ENCODE assay signal across 13 cellular contexts in genomic region chr14:45838597-45838996, GRCh38.
DNase-seq lines count a peak whose midpoint lies in the region; ATAC-seq and TF ChIP-seq lines count a peak whose summit lies in the region.
"Had no signal": no experiment of that assay in that cellular context is flagged by ENCODE, and none has a peak within 500 bp of the region (broad histone marks: within the 10 kb centered on the region; RNA-seq: fewer than 3 reads in every experiment).

No MANE protein-coding gene starts in this region.

- no peak overlapping the region for H3K9ac ChIP-seq in mesendoderm (ENCODE audit: low read length)

- no peak overlapping the region for H4K5ac ChIP-seq in mesendoderm (ENCODE audit: low read length)

- H3K23ac ChIP-seq in mesendoderm (ENCODE audit: low read length), result no peak overlapping the region

- H3K4me3 ChIP-seq in mesendoderm (ENCODE audit: low read length) (no peak overlapping the region), MG63 (no peak overlapping the region)

- TF ChIP-seq CTCF in GM10266 (IDR thresholded peaks at IDR 0.05; ENCODE audit: control insufficient read depth, insufficient read depth, low read depth, missing control alignments), result peak; percentile 23

- no peak overlapping the region for H2AK5ac ChIP-seq in mesendoderm (ENCODE audit: low read length)

- ATAC-seq in HG03565 (IDR thresholded peaks at IDR 0.05; ENCODE audit: unreplicated experiment), result no peak

- H3K79me1 ChIP-seq in mesendoderm (ENCODE audit: low read length), result no peaks in the 10 kb centered on the region

- WGBS in mesendoderm (ENCODE audit: extremely low coverage, insufficient coverage, low lambda C conversion rate), result no CpG with 5 or more reads among the region's 2 CpGs

- no peaks in the 10 kb centered on the region for H3K79me2 ChIP-seq in mesendoderm (ENCODE audit: control insufficient read depth, insufficient read depth, low read length)

- DNase-seq in GM10266 (ENCODE audit: extremely low spot score) (peak; percentile 9), Kasumi-1 (lab: John Stamatoyannopoulos, UW) (peak; percentile 33 to 70), SK-MEL-5 (ENCODE audit: low read depth, low spot score) (peak; percentile 52), mesendoderm (peak; percentile 22), MG63 (no peak), dermis blood vessel endothelial cell (no peak), cerebellum (ENCODE audit: low spot score) (no peak)
- DNase-seq: activated naive CD4-positive, alpha-beta T cell; GF-D8; islet precursor cell; NCI-H2227 treated with DMSO at 0.1 percent for 48 hours; stimulated activated CD8-positive, alpha-beta memory T cell treated with anti-CD3 and anti-CD28 coated beads, Interleukin-4, amount 100 ng/mL, for 48 hours had no signal

- H4K8ac ChIP-seq in mesendoderm (ENCODE audit: low read depth, low read length), result no peak overlapping the region

- no peaks in the 10 kb centered on the region for H3K4me1 ChIP-seq in mesendoderm (ENCODE audit: control insufficient read depth, low read depth, low read length)

- no peak overlapping the region for H3K56ac ChIP-seq in mesendoderm (ENCODE audit: low read length)

- H3K18ac ChIP-seq in mesendoderm (ENCODE audit: low read length), result no peak overlapping the region

- H3K4ac ChIP-seq in mesendoderm (ENCODE audit: low read depth, low read length), result no peak overlapping the region

- H3K27me3 ChIP-seq in mesendoderm (ENCODE audit: insufficient read depth, low read length, poor library complexity) (no peaks in the 10 kb centered on the region), MG63 (no peaks in the 10 kb centered on the region)

- in situ Hi-C loops in SK-MEL-5 (cut with HindIII; ENCODE audit: low pct_unique_long_range_greater_than_20kb, low sequenced_read_pairs), result no loop called here

- H3K27ac ChIP-seq in mesendoderm (ENCODE audit: low read depth, low read length), result no peak overlapping the region

- H3K36me3 ChIP-seq in mesendoderm (ENCODE audit: control insufficient read depth, insufficient read depth, low read length), result no peaks in the 10 kb centered on the region
- no peaks in the 10 kb centered on the region for H3K36me3 ChIP-seq in MG63

- H2BK15ac ChIP-seq in mesendoderm (replicated peaks; ENCODE audit: low read depth), result no peak overlapping the region

- H2BK5ac ChIP-seq in mesendoderm (ENCODE audit: low read length), result no peak overlapping the region

- no peaks in the 10 kb centered on the region for H3K9me3 ChIP-seq in MG63

- no peak overlapping the region for H2BK120ac ChIP-seq in mesendoderm (ENCODE audit: low read depth, low read length)

- no peak overlapping the region for H3K4me2 ChIP-seq in mesendoderm (ENCODE audit: low read length)

Comparison
In these comparisons a context has a peak if more than half of its experiments do, and no peak if none do; other contexts are left out.
1. DNase-seq: peak in GM10266 (single experiment), Kasumi-1 (2 of 2), SK-MEL-5 (single experiment) and mesendoderm (single experiment); none in MG63 (single experiment), dermis blood vessel endothelial cell (single experiment) and cerebellum (single experiment).